22 cellular contexts compared by ENCODE assay signal in genomic region chr13:71514900-71515598, GRCh38.
A peak's percentile ranks its signal among the peaks of the same experiment; 100 is the strongest.
DNase-seq lines count a peak whose midpoint lies in the region; ATAC-seq, FAIRE-seq and TF ChIP-seq lines count a peak whose summit lies in the region.
"Had no signal": no experiment of that assay in that cellular context is flagged by ENCODE, and none has a peak within 500 bp of the region (broad histone marks: within the 10 kb centered on the region; RNA-seq: fewer than 3 reads in every experiment).

No MANE protein-coding gene starts in this region.

- in situ Hi-C loops in HepG2 (cut with HindIII; ENCODE audit: extremely low pct_ligation_motif_present, low pct_unique_long_range_greater_than_20kb), result no loop called here
- in situ Hi-C loops in K562 (cut with MboI), result no loop called here

- H3K9me3 Mint-ChIP-seq in glutamatergic neuron (ENCODE audit: unreplicated experiment) (peaks cover 18% of the 10 kb centered on the region), nephron (no peaks in the 10 kb centered on the region)

- H3K4me2 ChIP-seq in HepG2 (ENCODE audit: low read depth, low read length) (no peak overlapping the region), K562 (ENCODE audit: insufficient read depth, low read length) (no peak overlapping the region)

- FAIRE-seq in HepG2 (lab: Jason Lieb, UNC), result no peak
- no peak for FAIRE-seq in K562 (lab: Jason Lieb, UNC)
- FAIRE-seq: A204.1, GM12891, H54 had no signal

- H2AFZ ChIP-seq in HepG2 (ENCODE audit: low read length) (no peak overlapping the region), K562 (ENCODE audit: low read depth, low read length) (no peak overlapping the region)

- TF ChIP-seq POLR2A in HepG2 (IDR thresholded peaks at IDR 0.05; ENCODE audit: insufficient read depth in 1 of 2, low read depth in 2 of 2, low read length in 2 of 2), result no peak
- no peak for TF ChIP-seq POLR2A in right lobe of liver (IDR thresholded peaks at IDR 0.05)
- no peak for TF ChIP-seq POLR2A in K562 (conservative IDR thresholded peaks at IDR 0.05)

- peaks cover 53% of the 10 kb centered on the region for H3K4me1 Mint-ChIP-seq in glutamatergic neuron (ENCODE audit: low read depth, unreplicated experiment)
- peaks cover 24% of the 10 kb centered on the region for H3K4me1 Mint-ChIP-seq in nephron
- H3K4me1 Mint-ChIP-seq: CD4-positive, alpha-beta memory T cell had no signal

- no peaks in the 10 kb centered on the region for H3K9me1 ChIP-seq in K562 (ENCODE audit: control insufficient read depth, insufficient read depth, low read length)

- TF ChIP-seq EP300 in HepG2 (IDR thresholded peaks at IDR 0.05; ENCODE audit: low read depth in 2 of 2, low read length in 2 of 2) (no peak), HepG2 (CRISPR knock-in tag; IDR thresholded peaks at IDR 0.05; ENCODE audit: borderline replicate concordance) (no peak), K562 (IDR thresholded peaks at IDR 0.05; ENCODE audit: low read length) (no peak)

- no peak for TF ChIP-seq RAD21 in HepG2 (CRISPR knock-in tag; IDR thresholded peaks at IDR 0.05)
- no peak for TF ChIP-seq RAD21 in K562 (CRISPR knock-in tag; conservative IDR thresholded peaks at IDR 0.05 in 1 of 2, IDR thresholded peaks at IDR 0.05 in 1 of 2)

- intact Hi-C loops in HepG2 (cut with micrococcal nuclease; ENCODE audit: unreplicated experiment), result no loop called here
- intact Hi-C loops in right lobe of liver (cut with DNase I), result no loop called here
- intact Hi-C loops in K562 (cut with micrococcal nuclease), result no loop called here

- H3K27me3 Mint-ChIP-seq in glutamatergic neuron (ENCODE audit: unreplicated experiment), result peaks cover 10% of the 10 kb centered on the region
- H3K27me3 Mint-ChIP-seq in nephron (ENCODE audit: low read depth), result no peaks in the 10 kb centered on the region
- H3K27me3 Mint-ChIP-seq: CD4-positive, alpha-beta memory T cell had no signal

- TF ChIP-seq CTCF in HepG2 (CRISPR knock-in tag; IDR thresholded peaks at IDR 0.05) (no peak), right lobe of liver (IDR thresholded peaks at IDR 0.05) (no peak), K562 (IDR thresholded peaks at IDR 0.05 in 2 of 3, conservative IDR thresholded peaks at IDR 0.05 in 1 of 3; ENCODE audit: insufficient read depth in 2 of 3, low read depth in 1 of 3, low read length in 3 of 3) (no peak), glutamatergic neuron (IDR thresholded peaks at IDR 0.05; ENCODE audit: partially characterized antibody, unreplicated experiment) (no peak), nephron (IDR thresholded peaks at IDR 0.05; ENCODE audit: unreplicated experiment in 3 of 3) (no peak)

- H3K4me1 ChIP-seq in HepG2 (ENCODE audit: insufficient read depth, low read length), result no peaks in the 10 kb centered on the region
- H3K4me1 ChIP-seq in right lobe of liver, result no peaks in the 10 kb centered on the region
- H3K4me1 ChIP-seq in K562 (replicated peaks in 1 of 2; ENCODE audit: control insufficient read depth in 2 of 2, insufficient read depth in 2 of 2, low read length in 2 of 2), result no peaks in the 10 kb centered on the region

- ATAC-seq in HepG2 (no peak), right lobe of liver (no peak), K562 (no peak)

- H4K20me1 ChIP-seq in HepG2 (ENCODE audit: insufficient read depth, low read length) (no peaks in the 10 kb centered on the region), K562 (replicated peaks; ENCODE audit: control insufficient read depth, insufficient read depth, low read length) (no peaks in the 10 kb centered on the region)

- H3K4me3 ChIP-seq in HepG2 (replicated peaks in 1 of 3; ENCODE audit: insufficient read depth in 1 of 3, low read depth in 2 of 3, low read length in 3 of 3) (no peak overlapping the region), right lobe of liver (no peak overlapping the region), K562 (no peak overlapping the region)
- H3K4me3 ChIP-seq: HAP-1 had no signal

- no peak for DNase-seq in HepG2 (ENCODE audit: low spot score)
- DNase-seq in right lobe of liver, result no peak
- no peak for DNase-seq in K562 (ENCODE audit: extremely low read depth in 1 of 4, low spot score in 3 of 4)
- no peak for DNase-seq in glutamatergic neuron
- DNase-seq in HEK293T (ENCODE audit: extremely low spot score), result no peak
- DNase-seq in SHP77 treated with DMSO at 0.1 percent for 48 hours (lab: John Stamatoyannopoulos, UW), result no peak
- no peak for DNase-seq in effector CD4-positive, alpha-beta T cell
- DNase-seq: ACHN; C1 segment of cervical spinal cord; Calu3; CD4-positive, alpha-beta memory T cell; COR-L47; DMS53; DMS79 treated with DMSO at 0.1 percent for 48 hours; GF-D8; GOT3 had no signal

- no peaks in the 10 kb centered on the region for H3K36me3 ChIP-seq in HepG2 (replicated peaks in 1 of 2; ENCODE audit: control insufficient read depth in 1 of 2, insufficient read depth in 2 of 2, low read length in 2 of 2)
- no peaks in the 10 kb centered on the region for H3K36me3 ChIP-seq in right lobe of liver
- no peaks in the 10 kb centered on the region for H3K36me3 ChIP-seq in K562 (ENCODE audit: control insufficient read depth, insufficient read depth, low read length)
- H3K36me3 ChIP-seq: HAP-1 had no signal

- under 1% methylated on average over 3 of the region's 3 CpGs for WGBS in HepG2 (ENCODE audit: low lambda C conversion rate)
- WGBS in right lobe of liver (ENCODE audit: insufficient coverage, low coverage, low lambda C conversion rate, missing lambda C conversion rate), result 46% methylated on average over 3 of the region's 3 CpGs
- WGBS in K562 (ENCODE audit: insufficient coverage, low coverage, missing lambda C conversion rate), result 0% methylated on average over 3 of the region's 3 CpGs

- H3K27me3 ChIP-seq in HepG2 (ENCODE audit: control insufficient read depth in 1 of 2, insufficient read depth in 2 of 2, low read length in 2 of 2), result no peaks in the 10 kb centered on the region
- no peaks in the 10 kb centered on the region for H3K27me3 ChIP-seq in right lobe of liver
- H3K27me3 ChIP-seq in K562 (ENCODE audit: control insufficient read depth in 2 of 2, insufficient read depth in 2 of 2, low read length in 2 of 2), result no peaks in the 10 kb centered on the region

- peak overlapping the region; percentile 70 for H3K4me3 Mint-ChIP-seq in glutamatergic neuron (ENCODE audit: unreplicated experiment)
- no peak overlapping the region for H3K4me3 Mint-ChIP-seq in nephron
- H3K4me3 Mint-ChIP-seq: CD4-positive, alpha-beta memory T cell had no signal

- H3K36me3 Mint-ChIP-seq in glutamatergic neuron (ENCODE audit: unreplicated experiment) (no peaks in the 10 kb centered on the region), nephron (ENCODE audit: low read depth) (peaks cover 44% of the 10 kb centered on the region)
- H3K36me3 Mint-ChIP-seq: CD4-positive, alpha-beta memory T cell had no signal

- H3K79me2 ChIP-seq in HepG2 (ENCODE audit: insufficient read depth, low read length) (no peaks in the 10 kb centered on the region), K562 (ENCODE audit: control insufficient read depth, insufficient read depth, low read length) (no peaks in the 10 kb centered on the region)

- no peak overlapping the region for H3K9ac ChIP-seq in HepG2 (ENCODE audit: insufficient read depth, low read depth, low read length)
- H3K9ac ChIP-seq in K562 (ENCODE audit: insufficient read depth in 1 of 2, low read depth in 2 of 2, low read length in 2 of 2), result no peak overlapping the region

- H3K27ac Mint-ChIP-seq in glutamatergic neuron (ENCODE audit: unreplicated experiment) (peak overlapping the region; percentile 95), nephron (peak overlapping the region; percentile 61 to 68 (median 64))
- H3K27ac Mint-ChIP-seq: CD4-positive, alpha-beta memory T cell had no signal

- H3K27ac ChIP-seq in HepG2 (ENCODE audit: extremely low read length, insufficient read depth, low read length), result no peak overlapping the region
- no peak overlapping the region for H3K27ac ChIP-seq in right lobe of liver
- H3K27ac ChIP-seq in K562 (ENCODE audit: extremely low read depth, low read depth, low read length), result no peak overlapping the region
- H3K27ac ChIP-seq: 22Rv1 had no signal

- POLR2A ChIA-PET in HepG2 (lab: Yijun Ruan, JAX), result no interaction called here
- POLR2A ChIA-PET in K562 (lab: Yijun Ruan, JAX), result no interaction called here
- POLR2A ChIA-PET in HEK293T (lab: Yijun Ruan, JAX), result no interaction called here

- H3K9me3 ChIP-seq in HepG2 (ENCODE audit: low read length) (no peaks in the 10 kb centered on the region), right lobe of liver (no peaks in the 10 kb centered on the region), K562 (replicated peaks; ENCODE audit: control insufficient read depth, insufficient read depth, low read depth, low read length) (no peaks in the 10 kb centered on the region)
- H3K9me3 ChIP-seq: HAP-1 had no signal

- CTCF ChIA-PET in HepG2 (lab: Yijun Ruan, JAX; ENCODE audit: low intra/inter-chr PET ratio, low total read pairs) (no interaction called here), K562 (lab: Yijun Ruan, JAX; ENCODE audit: low intra/inter-chr PET ratio) (no interaction called here), HEK293T (lab: Yijun Ruan, JAX) (interaction anchor here (1.0 kb wide), 1 partner anchor 360 kb away, joined by 5 read pairs; no protein-coding TSS in a partner anchor)

- no TSS peak for BruUV-seq in HepG2 (replicated peaks; lab: Mats Ljungman, UMichigan)
- no TSS peak for BruUV-seq in K562 (replicated peaks; lab: Mats Ljungman, UMichigan)

TF ChIP-seq in HepG2, 621 proteins besides CTCF, POLR2A, EP300 and RAD21:
- TF ChIP-seq MAFF (IDR thresholded peaks at IDR 0.05; ENCODE audit: low read depth, low read length) (peak; percentile 80), RARA (CRISPR knock-in tag; IDR thresholded peaks at IDR 0.05) (no peak), MAFK (conservative IDR thresholded peaks at IDR 0.05 in 1 of 2, IDR thresholded peaks at IDR 0.05 in 1 of 2; ENCODE audit: low read length in 2 of 2) (peak; percentile 70 to 87)

TF ChIP-seq in K562, 482 proteins besides CTCF, POLR2A, EP300 and RAD21:
- peak; percentile 8; the same call in 1 of the 2 replicates for TF ChIP-seq ZNF316 (IDR thresholded peaks at IDR 0.05)
- TF ChIP-seq ZFP30 (CRISPR knock-in tag; IDR thresholded peaks at IDR 0.05; ENCODE audit: borderline replicate concordance), result no peak
- no peak for TF ChIP-seq NR2C1 (IDR thresholded peaks at IDR 0.05)
- TF ChIP-seq NR2C1 (tag; IDR thresholded peaks at IDR 0.05), result no peak
TF ChIP-seq in K562: peak in this region for 1.

TF ChIP-seq in HEK293T, 16 proteins besides CTCF, POLR2A, EP300 and RAD21:
- TF ChIP-seq HDGF (IDR thresholded peaks at IDR 0.05; ENCODE audit: borderline replicate concordance) (no peak), ZNF384 (IDR thresholded peaks at IDR 0.05) (no peak), ARNT (IDR thresholded peaks at IDR 0.05) (no peak), TARDBP (IDR thresholded peaks at IDR 0.05) (no peak), NFRKB (IDR thresholded peaks at IDR 0.05) (no peak), LEF1 (IDR thresholded peaks at IDR 0.05; ENCODE audit: borderline replicate concordance) (no peak), SP1 (IDR thresholded peaks at IDR 0.05) (no peak), FOXM1 (IDR thresholded peaks at IDR 0.05; ENCODE audit: borderline replicate concordance) (no peak), L3MBTL2 (conservative IDR thresholded peaks at IDR 0.05) (no peak)

Comparison
In these comparisons a context has a peak if more than half of its experiments do, and no peak if none do; other contexts are left out.
1. Of the 241 proteins assayed by ChIP-seq in both HepG2 and K562: peak only in HepG2: MAFF and MAFK; only in K562: none; in both: none; in neither: 239.